Comparison of ENCODE assay signal across 1 cellular context in genomic region chr11:46383404-46383758, GRCh38.
TF ChIP-seq lines count a peak whose summit lies in the region.

No MANE protein-coding gene starts in this region.

TF ChIP-seq in WTC11, 78 proteins besides CTCF, POLR2A, EP300 and RAD21 (continued from another document):
- TF ChIP-seq E2F1 (CRISPR knock-in tag; IDR thresholded peaks at IDR 0.05): no peak
- no peak for TF ChIP-seq AFF4 (CRISPR knock-in tag; IDR thresholded peaks at IDR 0.05; ENCODE audit: borderline replicate concordance)
- TF ChIP-seq ZNF138 (CRISPR knock-in tag; conservative IDR thresholded peaks at IDR 0.05): no peak
